In genomic region chr12:6280672-6281071, GRCh38 we compare ENCODE assay signal across 16 cellular contexts. TPM values are rescaled to one million over a fixed set of nuclear protein-coding genes. Genes with fewer than 3 reads are reported as not detected.
DNase-seq lines count a peak whose midpoint lies in the region; ATAC-seq, FAIRE-seq and TF ChIP-seq lines count a peak whose summit lies in the region.
"Had no signal": no experiment of that assay in that cellular context is flagged by ENCODE, and none has a peak within 500 bp of the region (broad histone marks: within the 10 kb centered on the region; RNA-seq: fewer than 3 reads in every experiment).

No MANE protein-coding gene starts in this region.

- H3K27ac ChIP-seq in CD4-positive, alpha-beta T cell (ENCODE audit: low read depth, low read length), result no peak overlapping the region
- H3K27ac ChIP-seq in adrenal gland, result peak overlapping the region in 4 of 5 donors; percentile 54 to 92 (median 73)
- peak overlapping the region in 1 of 2 donors; percentile 53 for H3K27ac ChIP-seq in kidney (ENCODE audit: low read depth in 2 of 2, low read length in 2 of 2)
- peak overlapping the region; percentile 74 for H3K27ac ChIP-seq in smooth muscle cell (ENCODE audit: low read depth)

- no peak for DNase-seq in CD4-positive, alpha-beta T cell
- no peak for DNase-seq in adrenal gland
- peak; percentile 71 for DNase-seq in kidney
- DNase-seq in smooth muscle cell (lab: John Stamatoyannopoulos, UW; ENCODE audit: unreplicated experiment), result no peak
- DNase-seq in LoVo (ENCODE audit: low spot score), result no peak
- DNase-seq in activated naive CD4-positive, alpha-beta T cell (lab: John Stamatoyannopoulos, UW), result no peak
- DNase-seq in effector CD4-positive, alpha-beta T cell, result no peak
- DNase-seq: NCI-H1105; NCI-H510A; OCI-M1; stimulated activated CD4-positive, alpha-beta T cell treated with anti-CD3 and anti-CD28 coated beads, Interleukin-12 subunit alpha, Interleukin-12 subunit beta, amount 100 ng/mL, for 4 hours; T-helper 1 cell had no signal

- H3K79me2 ChIP-seq in smooth muscle cell (ENCODE audit: low read depth), result no peaks in the 10 kb centered on the region

- H3K4me3 ChIP-seq in adrenal gland (no peak overlapping the region), kidney (ENCODE audit: low read length in 2 of 2) (no peak overlapping the region), smooth muscle cell (no peak overlapping the region)
- H3K4me3 ChIP-seq: GM12878 had no signal

- no peak for TF ChIP-seq CTCF in CD4-positive, alpha-beta T cell (IDR thresholded peaks at IDR 0.05)
- TF ChIP-seq CTCF in adrenal gland (IDR thresholded peaks at IDR 0.05) (no peak), kidney (IDR thresholded peaks at IDR 0.05; ENCODE audit: borderline replicate concordance, extremely low read depth, insufficient read depth) (no peak), smooth muscle cell (IDR thresholded peaks at IDR 0.05; ENCODE audit: borderline replicate concordance, insufficient read depth, poor library complexity, severe bottlenecking) (no peak)

- no peak overlapping the region for H3K9ac ChIP-seq in kidney (ENCODE audit: low read length in 2 of 2)
- no peak overlapping the region for H3K9ac ChIP-seq in smooth muscle cell (ENCODE audit: low read depth)

- peaks cover 32% of the 10 kb centered on the region for H3K27me3 Mint-ChIP-seq in CD4-positive, alpha-beta T cell

- no peaks in the 10 kb centered on the region for H3K36me3 Mint-ChIP-seq in CD4-positive, alpha-beta T cell (ENCODE audit: low read depth)

- H3K36me3 ChIP-seq in adrenal gland (replicated peaks in 1 of 2) (no peaks in the 10 kb centered on the region), kidney (ENCODE audit: control insufficient read depth in 1 of 2, insufficient read depth in 2 of 2, low read length in 2 of 2) (no peaks in the 10 kb centered on the region), smooth muscle cell (ENCODE audit: low read depth) (no peaks in the 10 kb centered on the region)

- H3K4me1 ChIP-seq in adrenal gland (replicated peaks in 1 of 2), result peaks cover 19 to 38% of the 10 kb centered on the region in 2 donors
- peaks cover 8 to 16% of the 10 kb centered on the region in 2 donors for H3K4me1 ChIP-seq in kidney (ENCODE audit: control insufficient read depth in 1 of 2, insufficient read depth in 1 of 2, low read depth in 1 of 2, low read length in 2 of 2)
- peaks cover 6% of the 10 kb centered on the region for H3K4me1 ChIP-seq in smooth muscle cell (ENCODE audit: low read depth)

- POLR2A ChIA-PET in CD4-positive, alpha-beta T cell (lab: Charles Lee), result no interaction called here

- peaks cover 10% of the 10 kb centered on the region for H3K4me1 Mint-ChIP-seq in CD4-positive, alpha-beta T cell (ENCODE audit: low read depth)

- no peak for TF ChIP-seq POLR2A in adrenal gland (IDR thresholded peaks at IDR 0.05)

- no peak overlapping the region for H3K27ac Mint-ChIP-seq in CD4-positive, alpha-beta T cell

- no peak for FAIRE-seq in kidney (lab: Jason Lieb, UNC)
- FAIRE-seq: GM12878 had no signal

- H3K27me3 ChIP-seq in CD4-positive, alpha-beta T cell (ENCODE audit: control insufficient read depth, insufficient read depth, low read length), result peaks cover 6% of the 10 kb centered on the region
- H3K27me3 ChIP-seq in adrenal gland (no peaks in the 10 kb centered on the region), smooth muscle cell (ENCODE audit: low read depth) (no peaks in the 10 kb centered on the region)

- H3K9me3 ChIP-seq in CD4-positive, alpha-beta T cell (ENCODE audit: control insufficient read depth, low read length), result no peaks in the 10 kb centered on the region
- H3K9me3 ChIP-seq in adrenal gland (replicated peaks in 1 of 3) (no peaks in the 10 kb centered on the region), kidney (ENCODE audit: control insufficient read depth in 1 of 2, low read length in 2 of 2) (no peaks in the 10 kb centered on the region), smooth muscle cell (replicated peaks; ENCODE audit: low read depth) (no peaks in the 10 kb centered on the region)

- no peak for ATAC-seq in CD4-positive, alpha-beta T cell (ENCODE audit: poor library complexity)
- no peak for ATAC-seq in HG02970 (IDR thresholded peaks at IDR 0.05; ENCODE audit: low FRiP score, unreplicated experiment)
- ATAC-seq: GM12878 had no signal

- H3K4me3 Mint-ChIP-seq in CD4-positive, alpha-beta T cell, result peak overlapping the region; percentile 17

- H3F3A ChIP-seq in smooth muscle cell (ENCODE audit: low read depth), result peaks cover 12% of the 10 kb centered on the region

- WGBS in adrenal gland, 4 donors, result 83 to 91% (median 87%) methylated on average over 11 of the region's 11 CpGs
- WGBS in smooth muscle cell (ENCODE audit: low lambda C conversion rate), result 82% methylated on average over 10 of the region's 11 CpGs

- intact Hi-C loops in CD4-positive, alpha-beta T cell (cut with DNase I, micrococcal nuclease), result no loop called here
- intact Hi-C loops in adrenal gland (cut with DNase I) (loop anchor here (5.0 kb wide), 3 partner anchors 213 to 288 kb away; no protein-coding TSS in a partner anchor), kidney (cut with DNase I) (loop anchor here (5.0 to 10.0 kb wide), 2 partner anchors 218 to 296 kb away; no protein-coding TSS in a partner anchor)

- no peak overlapping the region for H3K4me2 ChIP-seq in smooth muscle cell

- no peak overlapping the region for H2AFZ ChIP-seq in smooth muscle cell (ENCODE audit: low read depth)

- CTCF ChIA-PET in CD4-positive, alpha-beta T cell (lab: Charles Lee), result no interaction called here

- no peaks in the 10 kb centered on the region for H4K20me1 ChIP-seq in smooth muscle cell (ENCODE audit: low read depth)

- H3K9me3 Mint-ChIP-seq in CD4-positive, alpha-beta T cell, result no peaks in the 10 kb centered on the region

RNA-seq across cellular contexts. Expression of gene PLEKHG6, which starts 29.8 kb away (rescaled TPM):
- total RNA-seq in CD4-positive, alpha-beta T cell, result not detected
- 1 to 10 TPM in 2 of 8 donors, under 1 TPM in 5, not detected in 1; 0.23 to 1.9 (median 0.51) TPM for total RNA-seq in adrenal gland
- 1 to 10 TPM in 1 of 3 donors, under 1 TPM in 1, not detected in 1; 0.32 to 5.8 TPM for polyA plus RNA-seq in adrenal gland
- total RNA-seq in kidney, result 2.5 TPM
- polyA plus RNA-seq in kidney (ENCODE audit: insufficient read depth, low read depth, low replicate concordance), result 2.9 TPM
- 6.5 and 7.8 TPM in 2 replicates for total RNA-seq in smooth muscle cell
- polyA plus RNA-seq in smooth muscle cell, result 5.2 and 21.9 TPM in 2 replicates
- total RNA-seq: Daoy, lung microvascular endothelial cell had no signal

Comparison
In these comparisons a context has a peak if more than half of its experiments do, and no peak if none do; other contexts are left out.
1. intact Hi-C loops: an anchor here in adrenal gland (5.0 kb wide) and kidney (5.0 to 10.0 kb wide); none called in CD4-positive, alpha-beta T cell.